Comparison of ENCODE assay signal across 8 cellular contexts in the genomic region with DNA sequence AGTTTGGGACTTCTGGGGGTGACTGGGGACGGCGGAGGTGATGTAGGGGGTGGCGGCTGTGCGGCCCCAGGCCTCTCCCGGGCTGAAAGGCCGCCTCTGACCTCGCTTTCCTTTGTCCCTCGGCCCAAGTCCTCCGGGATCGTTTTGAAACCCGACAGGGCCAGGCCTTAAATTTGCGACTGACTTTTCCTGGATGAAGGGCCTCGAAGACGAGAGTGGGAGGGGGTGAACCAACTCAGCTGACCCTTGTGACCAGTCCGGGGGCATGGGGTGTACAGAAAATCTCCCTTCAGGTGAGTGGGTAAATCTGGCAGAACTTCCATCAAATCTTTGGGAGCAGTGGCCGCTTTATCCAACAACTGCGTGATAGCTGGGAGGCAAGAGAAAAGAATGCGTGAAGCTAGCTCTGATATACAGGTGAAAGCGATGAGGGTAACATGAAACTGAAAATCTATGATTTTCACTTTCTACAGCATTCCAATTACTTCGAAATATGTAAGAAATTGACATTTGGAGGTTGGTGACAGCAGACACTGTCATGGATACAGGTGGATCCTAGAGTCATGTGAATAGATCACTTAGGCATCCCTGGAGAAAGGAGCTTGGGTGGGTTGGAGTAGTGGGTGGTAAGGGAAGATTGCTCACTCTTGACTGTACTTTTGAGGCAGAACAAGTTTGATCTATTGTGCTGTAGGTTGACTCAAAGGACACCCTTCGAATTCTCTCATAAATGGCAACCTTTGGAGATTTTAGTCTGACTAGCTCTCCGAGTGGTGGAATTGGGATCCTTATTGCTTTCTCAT. TPM values are rescaled to one million over a fixed set of nuclear protein-coding genes. Genes with fewer than 3 reads are reported as not detected.
A peak's percentile ranks its signal among the peaks of the same experiment; 100 is the strongest.
DNase-seq lines count a peak whose midpoint lies in the region; ATAC-seq and TF ChIP-seq lines count a peak whose summit lies in the region.

No MANE protein-coding gene starts in this region.

- H3K4me1 Mint-ChIP-seq in Caco-2 (ENCODE audit: low read depth, unreplicated experiment) (peaks cover 6% of the 10 kb centered on the region), nephron (peaks cover 50% of the 10 kb centered on the region)

- no TSS peak for BruUV-seq in Caco-2 (replicated peaks; lab: Mats Ljungman, UMichigan)

- H3K4me3 ChIP-seq in Caco-2 (ENCODE audit: low read depth, low read length), result peak overlapping the region; percentile 66
- H3K4me3 ChIP-seq in NT2/D1 (ENCODE audit: insufficient read length, low read depth), result peak overlapping the region; percentile 85
- peak overlapping the region; percentile 90 for H3K4me3 ChIP-seq in ectodermal cell (ENCODE audit: insufficient read depth, low read depth, low read length)

- WGBS in ectodermal cell, 2 experiments, result 11 to 12% methylated on average over 21 to 22 of the region's 22 CpGs

- H3K4me1 ChIP-seq in Caco-2, result peaks cover 11% of the 10 kb centered on the region; the same call in 1 of the 2 replicates
- peaks cover 12% of the 10 kb centered on the region for H3K4me1 ChIP-seq in NT2/D1 (ENCODE audit: insufficient read depth, insufficient read length)
- H3K4me1 ChIP-seq in ectodermal cell (ENCODE audit: control insufficient read depth, insufficient read depth, low read length), result peaks cover 17% of the 10 kb centered on the region

- H3K27ac Mint-ChIP-seq in Caco-2 (ENCODE audit: unreplicated experiment), result peak overlapping the region; percentile 96
- peak overlapping the region; percentile 92 to 99 (median 96) for H3K27ac Mint-ChIP-seq in nephron

- no peak for ATAC-seq in HG03432 (IDR thresholded peaks at IDR 0.05; ENCODE audit: unreplicated experiment)
- no peak for ATAC-seq in HG02973 (IDR thresholded peaks at IDR 0.05; ENCODE audit: unreplicated experiment)
- ATAC-seq in GM19397 (IDR thresholded peaks at IDR 0.05; ENCODE audit: unreplicated experiment), result no peak

- H3K36me3 Mint-ChIP-seq in Caco-2 (ENCODE audit: insufficient read depth, unreplicated experiment), result peaks cover 5% of the 10 kb centered on the region
- H3K36me3 Mint-ChIP-seq in nephron (ENCODE audit: low read depth), result peaks cover 24% of the 10 kb centered on the region

- H3K36me3 ChIP-seq in Caco-2 (ENCODE audit: control insufficient read depth, insufficient read depth, low read length) (no peaks in the 10 kb centered on the region), NT2/D1 (ENCODE audit: insufficient read depth, insufficient read length, low read length) (peaks cover 47% of the 10 kb centered on the region), ectodermal cell (ENCODE audit: control insufficient read depth, insufficient read depth, low read length) (peaks cover 8% of the 10 kb centered on the region)

- peak overlapping the region; percentile 94 for H3K27ac ChIP-seq in ectodermal cell (ENCODE audit: insufficient read depth, low read depth, low read length, poor library complexity, severe bottlenecking)

- H3K9me3 ChIP-seq in Caco-2 (no peaks in the 10 kb centered on the region), NT2/D1 (ENCODE audit: insufficient read depth, low read length) (no peaks in the 10 kb centered on the region), ectodermal cell (ENCODE audit: control insufficient read depth, low read length) (no peaks in the 10 kb centered on the region)

- H3K27me3 ChIP-seq in Caco-2 (replicated peaks; ENCODE audit: control insufficient read depth, insufficient read depth, low read length) (no peaks in the 10 kb centered on the region), NT2/D1 (ENCODE audit: insufficient read depth, insufficient read length) (no peaks in the 10 kb centered on the region), ectodermal cell (ENCODE audit: control insufficient read depth, insufficient read depth, low read length, poor library complexity, severe bottlenecking) (no peaks in the 10 kb centered on the region)

- no peak for TF ChIP-seq CTCF in Caco-2 (IDR thresholded peaks at IDR 0.05; ENCODE audit: insufficient read depth in 1 of 2, low read depth in 1 of 2, low read length in 1 of 2, severe bottlenecking in 1 of 2, unreplicated experiment in 1 of 2)
- TF ChIP-seq CTCF in nephron (IDR thresholded peaks at IDR 0.05; ENCODE audit: unreplicated experiment in 3 of 3), result no peak

- POLR2A ChIA-PET in Caco-2 (lab: Charles Lee), result interaction anchor here (0.5 to 2.9 kb wide), 9 partner anchors 18 to 1463 kb away, joined by 3 to 17 read pairs (median 4); a partner anchor contains a TSS

- intact Hi-C loops in Caco-2 (cut with micrococcal nuclease; ENCODE audit: unreplicated experiment), result loop anchor here (2.0 kb wide), 1 partner anchor 55 kb away; no protein-coding TSS in a partner anchor

- H3K27me3 Mint-ChIP-seq in Caco-2 (ENCODE audit: insufficient read depth, unreplicated experiment) (no peaks in the 10 kb centered on the region), nephron (ENCODE audit: low read depth) (peaks cover 9% of the 10 kb centered on the region)

- DNase-seq in Caco-2, result no peak
- no peak for DNase-seq in NT2/D1 (ENCODE audit: low read depth, low spot score)
- no peak for DNase-seq in occipital lobe (lab: John Stamatoyannopoulos, UW)

- H3K9me3 Mint-ChIP-seq in Caco-2 (ENCODE audit: unreplicated experiment) (no peaks in the 10 kb centered on the region), nephron (no peaks in the 10 kb centered on the region)

- H3K9ac ChIP-seq in NT2/D1 (ENCODE audit: insufficient read length, low read depth), result peak overlapping the region; percentile 94

- CTCF ChIA-PET in Caco-2 (lab: Charles Lee), result interaction anchor here (0.7 to 3.9 kb wide), 14 partner anchors 13 to 422 kb away, joined by 3 to 54 read pairs (median 4); no protein-coding TSS in a partner anchor

- peak overlapping the region; percentile 88 for H3K4me3 Mint-ChIP-seq in Caco-2 (ENCODE audit: unreplicated experiment)
- peak overlapping the region; percentile 96 to 99 (median 99) for H3K4me3 Mint-ChIP-seq in nephron

RNA-seq across cellular contexts. Expression of a gene that starts 0.9 kb away (rescaled TPM):
- total RNA-seq in Caco-2 (2022), result 62.6 and 64.2 TPM in 2 replicates
- polyA plus RNA-seq in ectodermal cell (2013, experiment 1 of 4), result 92.9 TPM
- polyA plus RNA-seq in ectodermal cell (2013, experiment 2 of 4), result 116 TPM
- 92.7 TPM for polyA plus RNA-seq in ectodermal cell (2013, experiment 3 of 4)
- polyA plus RNA-seq in ectodermal cell (2013, experiment 4 of 4), result 98.4 TPM
- 26.4 TPM for total RNA-seq in occipital lobe

RNA-seq across cellular contexts. Expression of a gene that starts 49.0 kb away (rescaled TPM):
- 32.8 and 36.1 TPM in 2 replicates for total RNA-seq in Caco-2 (2022)
- 64.3 TPM for polyA plus RNA-seq in ectodermal cell (2013, experiment 1 of 4)
- polyA plus RNA-seq in ectodermal cell (2013, experiment 2 of 4), result 65.0 TPM
- polyA plus RNA-seq in ectodermal cell (2013, experiment 3 of 4), result 52.7 TPM
- polyA plus RNA-seq in ectodermal cell (2013, experiment 4 of 4), result 59.1 TPM
- total RNA-seq in occipital lobe, result 102 TPM
